ENCODE assay signal across 8 cellular contexts in genomic region chr15:99928429-99928981, GRCh38.
DNase-seq lines count a peak whose midpoint lies in the region; ATAC-seq lines count a peak whose summit lies in the region.

No MANE protein-coding gene starts in this region.

- intact Hi-C loops in sciatic nerve (cut with DNase I): no loop called here

- peak; percentile 87 for ATAC-seq in GM19467 (IDR thresholded peaks at IDR 0.05; ENCODE audit: unreplicated experiment)
- peak; percentile 92 for ATAC-seq in sciatic nerve

- DNase-seq in COLO829 (ENCODE audit: low spot score) (peak; percentile 71), HPDE6-E6E7 (ENCODE audit: extremely low spot score) (peak; percentile 52), T-helper 22 cell (ENCODE audit: low read depth) (peak; percentile 70), astrocyte of the hippocampus (ENCODE audit: low read depth, low spot score) (peak; percentile 91), hypothalamus (lab: John Stamatoyannopoulos, UW) (peak in 47 of 51 donors; percentile 14 to 84 (median 62)), sciatic nerve (ENCODE audit: low spot score) (peak; percentile 93), NCI-H446 treated with DMSO at 0.1 percent for 48 hours (lab: John Stamatoyannopoulos, UW) (no peak)
